ENCODE assay signal across 7 cellular contexts in genomic region chr17:81924557-81925532, GRCh38. TPM values are rescaled to one million over a fixed set of nuclear protein-coding genes. Genes with fewer than 3 reads are reported as not detected.
DNase-seq lines count a peak whose midpoint lies in the region; ATAC-seq, FAIRE-seq and TF ChIP-seq lines count a peak whose summit lies in the region.

No MANE protein-coding gene starts in this region.

- no peak for TF ChIP-seq RAD21 in HCT116 (IDR thresholded peaks at IDR 0.05; ENCODE audit: low read depth)

- H3K4me2 ChIP-seq in HCT116 (ENCODE audit: low read length) (peak overlapping the region; percentile 80), skeletal muscle satellite cell (ENCODE audit: low read length) (peak overlapping the region; percentile 88)

- no TSS peak for BruUV-seq in HCT116 (replicated peaks; lab: Mats Ljungman, UMichigan)

- no peaks in the 10 kb centered on the region for H3K27me3 ChIP-seq in HCT116 (ENCODE audit: insufficient read depth, low read length)
- H3K27me3 ChIP-seq in esophagus muscularis mucosa, result peaks cover 0 to 11% (median 1%) of the 10 kb centered on the region in 4 donors
- no peaks in the 10 kb centered on the region for H3K27me3 ChIP-seq in skeletal muscle satellite cell (ENCODE audit: control insufficient read depth, insufficient read depth, low read length)

- FAIRE-seq in D721Med (lab: Jason Lieb, UNC), result no peak

- no peak for TF ChIP-seq CTCF in HCT116 (IDR thresholded peaks at IDR 0.05 in 2 of 3, conservative IDR thresholded peaks at IDR 0.05 in 1 of 3; ENCODE audit: borderline replicate concordance in 1 of 3, insufficient read depth in 1 of 3, low read depth in 2 of 3, low read length in 2 of 3)
- TF ChIP-seq CTCF in RWPE1 (conservative IDR thresholded peaks at IDR 0.05; ENCODE audit: low read depth), result no peak
- TF ChIP-seq CTCF in esophagus muscularis mucosa (IDR thresholded peaks at IDR 0.05), result no peak
- TF ChIP-seq CTCF in D721Med (IDR thresholded peaks at IDR 0.05; ENCODE audit: insufficient read depth, missing control alignments), result no peak

- RAD21 ChIA-PET in HCT116 (lab: Charles Lee; ENCODE audit: low non-redundant PET in 1 of 2, low total read pairs in 2 of 2, uncharacterized antibody in 2 of 2, unreplicated experiment in 2 of 2), result interaction anchor here in 1 of 2 experiments (0.6 kb wide), 1 partner anchor 98 kb away, joined by 5 read pairs; the partner anchor contains the start of gene LRRC45

- 32% methylated on average over 4 of the region's 21 CpGs for WGBS in esophagus muscularis mucosa

- no peaks in the 10 kb centered on the region for H3K9me3 ChIP-seq in HCT116 (ENCODE audit: control insufficient read depth in 1 of 2, insufficient read depth in 1 of 2, low read depth in 1 of 2, low read length in 2 of 2)
- H3K9me3 ChIP-seq in esophagus muscularis mucosa, result no peaks in the 10 kb centered on the region
- no peaks in the 10 kb centered on the region for H3K9me3 ChIP-seq in skeletal muscle satellite cell (replicated peaks; ENCODE audit: low read length)

- no peak for TF ChIP-seq EP300 in esophagus muscularis mucosa (IDR thresholded peaks at IDR 0.05)

- CTCF ChIA-PET in HCT116 (lab: Charles Lee) (interaction anchor here (1.8 kb wide), 1 partner anchor 12 kb away, joined by 4 read pairs; no protein-coding TSS in a partner anchor), RWPE1 (lab: Yijun Ruan, JAX) (interaction anchor here (1.3 kb wide), 1 partner anchor 35 kb away, joined by 3 read pairs; no protein-coding TSS in a partner anchor)

- no peaks in the 10 kb centered on the region for H3K9me2 ChIP-seq in HCT116 (ENCODE audit: insufficient read depth)

- H3K36me3 ChIP-seq in HCT116 (ENCODE audit: control insufficient read depth in 1 of 2, insufficient read depth in 2 of 2, low read length in 2 of 2), result peaks cover 9 to 29% of the 10 kb centered on the region in 2 experiments; a peak in 3 of 4 replicates
- peaks cover 8 to 30% (median 26%) of the 10 kb centered on the region in 4 donors for H3K36me3 ChIP-seq in esophagus muscularis mucosa
- peaks cover 30% of the 10 kb centered on the region for H3K36me3 ChIP-seq in skeletal muscle satellite cell (ENCODE audit: insufficient read depth, low read length)

- no peak for TF ChIP-seq POLR2A in HCT116 (IDR thresholded peaks at IDR 0.05; ENCODE audit: borderline replicate concordance, extremely low read depth, insufficient read depth, insufficient read length)
- no peak for TF ChIP-seq POLR2A in esophagus muscularis mucosa (IDR thresholded peaks at IDR 0.05; ENCODE audit: low read depth)

- no peak overlapping the region for H3K4me3 ChIP-seq in HCT116 (replicated peaks in 1 of 2; ENCODE audit: low read depth in 1 of 2, low read length in 2 of 2)
- peak overlapping the region in 3 of 4 donors; percentile 12 to 36 (median 24) for H3K4me3 ChIP-seq in esophagus muscularis mucosa
- H3K4me3 ChIP-seq in skeletal muscle satellite cell (ENCODE audit: low read length), result no peak overlapping the region

- DNase-seq in HCT116 (ENCODE audit: low read depth, low spot score) (no peak), RWPE1 (ENCODE audit: low spot score) (no peak), esophagus muscularis mucosa (ENCODE audit: extremely low spot score) (no peak), AG20443 (ENCODE audit: low spot score) (no peak), NCI-H524 treated with DMSO at 0.1 percent for 48 hours (lab: John Stamatoyannopoulos, UW) (no peak), D721Med (ENCODE audit: insufficient read length, low spot score) (no peak)

- peaks cover 38 to 58% of the 10 kb centered on the region in 2 experiments for H3K4me1 ChIP-seq in HCT116 (ENCODE audit: control insufficient read depth in 1 of 2, insufficient read depth in 2 of 2, low read length in 2 of 2)
- H3K4me1 ChIP-seq in esophagus muscularis mucosa, result peaks cover 50 to 82% (median 78%) of the 10 kb centered on the region in 4 donors
- H3K4me1 ChIP-seq in skeletal muscle satellite cell (ENCODE audit: control insufficient read depth, insufficient read depth, low read length), result peaks cover 34% of the 10 kb centered on the region

- H4K20me1 ChIP-seq in HCT116 (ENCODE audit: insufficient read depth), result no peaks in the 10 kb centered on the region

- peaks cover 79% of the 10 kb centered on the region for H3K79me2 ChIP-seq in HCT116 (ENCODE audit: insufficient read depth, low read length)

- H3K9ac ChIP-seq in HCT116 (ENCODE audit: low read length) (peak overlapping the region; percentile 65), skeletal muscle satellite cell (ENCODE audit: low read depth, low read length) (peak overlapping the region; percentile 75)

- POLR2A ChIA-PET in HCT116 (lab: Charles Lee) (interaction anchor here (1.9 to 4.6 kb wide), 2 partner anchors 8 to 12 kb away, joined by 7 to 18 read pairs; partner anchors contain the start of gene PYCR1), RWPE1 (lab: Yijun Ruan, JAX; ENCODE audit: low non-redundant PET) (interaction anchor here (0.6 kb wide), 1 partner anchor 15 kb away, joined by 3 read pairs; no protein-coding TSS in a partner anchor)

- peak overlapping the region; percentile 80; the same call in 1 of the 2 replicates for H3K27ac ChIP-seq in HCT116 (ENCODE audit: low read depth, low read length)
- peak overlapping the region; percentile 98 for H3K27ac ChIP-seq in RWPE1
- peak overlapping the region; percentile 38 to 98 (median 86) for H3K27ac ChIP-seq in esophagus muscularis mucosa (replicated peaks in 1 of 4)

- no peak overlapping the region for H2AFZ ChIP-seq in HCT116 (ENCODE audit: low read depth, low read length, poor library complexity, severe bottlenecking)

- no peak for ATAC-seq in HCT116

- intact Hi-C loops in HCT116 (cut with micrococcal nuclease) (loop anchor here (5.0 kb wide), 1 partner anchor 53 kb away; the partner anchor contains the start of gene ARHGDIA), esophagus muscularis mucosa (cut with DNase I) (no loop called here)

TF ChIP-seq in HCT116, 20 proteins besides CTCF, POLR2A, EP300 and RAD21 (continues in another document):
- TF ChIP-seq EGR1 (IDR thresholded peaks at IDR 0.05; ENCODE audit: low read depth) (no peak), REST (IDR thresholded peaks at IDR 0.05; ENCODE audit: low read depth) (no peak), EZH2phosphoT487 (IDR thresholded peaks at IDR 0.05; ENCODE audit: borderline replicate concordance) (no peak), SIN3A (IDR thresholded peaks at IDR 0.05; ENCODE audit: low read depth) (no peak), SP1 (IDR thresholded peaks at IDR 0.05; ENCODE audit: low read depth) (no peak)

RNA-seq across cellular contexts. Expression of gene MAFG, which starts 2.7 kb away (rescaled TPM):
- 46.8 TPM for total RNA-seq in HCT116 (2021; ENCODE audit: unreplicated experiment)
- 29.0 and 32.9 TPM in 2 replicates for polyA plus RNA-seq in HCT116 (2012)
- total RNA-seq in esophagus muscularis mucosa, result 10 to 100 TPM; 23.7 to 41.7 (median 33.6) TPM
- total RNA-seq in skeletal muscle satellite cell (2012; rRNA removed), result 11.6 and 13.2 TPM in 2 replicates

RNA-seq across cellular contexts. Expression of gene SIRT7, which starts 6.9 kb away (rescaled TPM):
- total RNA-seq in HCT116 (2021; ENCODE audit: unreplicated experiment) (62.6 TPM), esophagus muscularis mucosa (10 to 100 TPM; 13.9 to 27.0 (median 19.9) TPM)
- polyA plus RNA-seq in HCT116 (2012), result 43.7 and 50.8 TPM in 2 replicates
- total RNA-seq in skeletal muscle satellite cell (2012; rRNA removed), result 19.9 and 24.6 TPM in 2 replicates

RNA-seq across cellular contexts. Expression of gene PYCR1, which starts 12.3 kb away (rescaled TPM):
- 396 TPM for total RNA-seq in HCT116 (2021; ENCODE audit: unreplicated experiment)
- polyA plus RNA-seq in HCT116 (2012), result 376 and 456 TPM in 2 replicates
- 1 to 10 TPM; 2.1 to 6.5 (median 4.6) TPM for total RNA-seq in esophagus muscularis mucosa
- 39.0 and 54.2 TPM in 2 replicates for total RNA-seq in skeletal muscle satellite cell (2012; rRNA removed)

RNA-seq across cellular contexts. Expression of gene PCYT2, which starts 13.6 kb away (rescaled TPM):
- total RNA-seq in HCT116 (2021; ENCODE audit: unreplicated experiment), result 51.5 TPM
- 44.1 and 45.7 TPM in 2 replicates for polyA plus RNA-seq in HCT116 (2012)
- total RNA-seq in esophagus muscularis mucosa, result 10 to 100 TPM; 27.4 to 38.7 (median 33.3) TPM
- 27.7 and 46.4 TPM in 2 replicates for total RNA-seq in skeletal muscle satellite cell (2012; rRNA removed)

RNA-seq across cellular contexts. Expression of gene MYADML2, which starts 22.2 kb away (rescaled TPM):
- total RNA-seq in HCT116 (2021; ENCODE audit: unreplicated experiment) (not detected), esophagus muscularis mucosa (not detected)
- polyA plus RNA-seq in HCT116 (2012), result 0.18 and 0.29 TPM in 2 replicates
- not detected in 2 replicates for total RNA-seq in skeletal muscle satellite cell (2012; rRNA removed)

Comparison
In these comparisons a context has a peak if more than half of its experiments do, and no peak if none do; other contexts are left out.
1. H3K4me3 ChIP-seq: peak in esophagus muscularis mucosa (3 of 4); none in HCT116 (0 of 2) and skeletal muscle satellite cell (single experiment).
2. RNA of gene PYCR1, which starts 12.3 kb away (total RNA-seq): 396 TPM in HCT116 (single experiment); 2.1 to 6.5 TPM in esophagus muscularis mucosa; every median in the first group is over 10 times any median in the second.
3. Peak in every context shown above with its lines, with median percentiles within 50 percentile points of each other: H3K27ac ChIP-seq.